Comparison of ENCODE assay signal across 16 cellular contexts in the genomic region with DNA sequence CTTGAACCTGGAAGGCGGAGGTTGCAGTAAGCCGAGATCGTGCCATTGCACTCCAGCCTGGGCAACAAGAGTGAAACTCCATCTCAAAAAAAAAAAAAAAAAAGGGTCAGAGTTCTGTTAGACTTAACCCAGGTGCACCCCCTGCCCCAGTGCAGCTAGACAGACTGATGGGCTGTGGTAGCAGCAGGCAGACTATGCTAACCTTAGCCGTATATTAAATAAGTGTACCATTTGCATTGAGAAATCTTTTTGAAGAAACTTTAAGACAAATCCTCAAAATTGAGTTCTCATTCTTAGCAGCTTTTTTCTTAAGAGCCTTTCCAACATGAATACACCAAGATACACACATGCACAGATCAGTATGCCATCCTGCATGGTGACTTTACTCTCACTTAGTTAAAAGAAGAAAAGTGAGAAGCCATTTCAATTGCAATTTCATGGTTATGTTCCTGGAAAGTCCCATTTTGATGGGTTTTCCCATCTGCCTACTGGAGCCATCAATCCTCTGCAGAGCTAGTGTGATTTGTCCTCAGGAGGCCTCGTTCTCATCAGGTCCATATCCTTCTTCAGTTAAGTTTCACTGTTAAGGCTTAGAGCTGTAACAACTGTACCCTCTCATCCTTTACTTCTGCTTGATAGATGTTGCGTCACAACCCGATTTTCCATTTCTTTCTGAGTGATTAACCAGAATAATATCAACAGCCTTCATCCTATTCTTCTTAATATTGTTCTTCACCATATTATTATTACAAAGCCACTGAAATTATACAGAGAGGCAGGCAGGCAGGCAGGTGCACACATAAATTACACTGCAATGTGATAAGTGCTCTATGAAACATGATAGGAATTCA. TPM values are rescaled to one million over a fixed set of nuclear protein-coding genes. Genes with fewer than 3 reads are reported as not detected.
DNase-seq lines count a peak whose midpoint lies in the region; ATAC-seq and TF ChIP-seq lines count a peak whose summit lies in the region.
"Had no signal": no experiment of that assay in that cellular context is flagged by ENCODE, and none has a peak within 500 bp of the region (broad histone marks: within the 10 kb centered on the region; RNA-seq: fewer than 3 reads in every experiment).

No MANE protein-coding gene starts in this region.

- TF ChIP-seq RAD21 in HCT116 (IDR thresholded peaks at IDR 0.05; ENCODE audit: low read depth), result no peak

- peaks cover 38% of the 10 kb centered on the region for H3K4me1 ChIP-seq in CD4-positive, alpha-beta memory T cell (ENCODE audit: insufficient read depth, low read length)
- H3K4me1 ChIP-seq in HCT116 (ENCODE audit: control insufficient read depth in 1 of 2, insufficient read depth in 2 of 2, low read length in 2 of 2) (peaks cover 22 to 88% of the 10 kb centered on the region in 2 experiments; a peak in 3 of 4 replicates), spleen (peaks cover 4 to 48% (median 36%) of the 10 kb centered on the region in 6 donors)

- RAD21 ChIA-PET in HCT116 (lab: Charles Lee; ENCODE audit: low non-redundant PET in 1 of 2, low total read pairs in 2 of 2, uncharacterized antibody in 2 of 2, unreplicated experiment in 2 of 2), result interaction anchor here in 1 of 2 experiments (0.8 kb wide), 1 partner anchor 10 kb away, joined by 3 read pairs; no protein-coding TSS in a partner anchor

- H3K27me3 ChIP-seq in CD4-positive, alpha-beta memory T cell (ENCODE audit: insufficient read depth, low read length), result no peaks in the 10 kb centered on the region
- H3K27me3 ChIP-seq in HCT116 (ENCODE audit: insufficient read depth, low read length), result no peaks in the 10 kb centered on the region
- peaks cover 0 to 36% (median 0%) of the 10 kb centered on the region in 7 donors for H3K27me3 ChIP-seq in spleen (replicated peaks in 1 of 7)

- H4K20me1 ChIP-seq in HCT116 (ENCODE audit: insufficient read depth), result no peaks in the 10 kb centered on the region

- WGBS in spleen, 5 donors, result 53 to 85% (median 71%) methylated on average over 4 to 7 of the region's 7 CpGs

- no peak for DNase-seq in CD4-positive, alpha-beta memory T cell
- DNase-seq in HCT116 (ENCODE audit: low read depth, low spot score) (no peak), WTC11 (ENCODE audit: low spot score) (no peak), naive B cell (no peak), NCI-H446 treated with DMSO at 0.1 percent for 48 hours (lab: John Stamatoyannopoulos, UW) (no peak), spleen (no peak), T-helper 1 cell (no peak)
- DNase-seq in activated CD8-positive, alpha-beta memory T cell treated with anti-CD3 and anti-CD28 coated beads for 24 hours, result no peak
- DNase-seq: activated CD4-positive, alpha-beta T cell treated with anti-CD3 and anti-CD28 coated beads for 1 hour; activated CD8-positive, alpha-beta memory T cell treated with anti-CD3 and anti-CD28 coated beads, Interleukin-2, amount 50 U/mL, for 48 hours; DMS 273 treated with DMSO at 0.1 percent for 48 hours; left ventricle myocardium inferior; NCI-H2107; NCI-H774 had no signal

- H2AFZ ChIP-seq in HCT116 (ENCODE audit: low read depth, low read length, poor library complexity, severe bottlenecking), result no peak overlapping the region

- no TSS peak for BruUV-seq in HCT116 (replicated peaks; lab: Mats Ljungman, UMichigan)

- no peaks in the 10 kb centered on the region for H3K9me3 ChIP-seq in CD4-positive, alpha-beta memory T cell (ENCODE audit: control insufficient read depth in 1 of 2, low read length in 2 of 2)
- H3K9me3 ChIP-seq in HCT116 (ENCODE audit: control insufficient read depth in 1 of 2, insufficient read depth in 1 of 2, low read depth in 1 of 2, low read length in 2 of 2) (no peaks in the 10 kb centered on the region), spleen (no peaks in the 10 kb centered on the region)
- H3K9me3 ChIP-seq: left ventricle myocardium inferior had no signal

- no peak overlapping the region for H3K4me3 ChIP-seq in CD4-positive, alpha-beta memory T cell (ENCODE audit: low read length in 2 of 2)
- H3K4me3 ChIP-seq in HCT116 (replicated peaks in 1 of 2; ENCODE audit: low read depth in 1 of 2, low read length in 2 of 2) (no peak overlapping the region), spleen (no peak overlapping the region)

- POLR2A ChIA-PET in CD4-positive, alpha-beta memory T cell (lab: Charles Lee; ENCODE audit: partially characterized antibody), result interaction anchor here (3.8 to 4.6 kb wide), 2 partner anchors 9 to 20 kb away, joined by 67 to 104 read pairs; a partner anchor contains a TSS
- POLR2A ChIA-PET in HCT116 (lab: Charles Lee) (no interaction called here), WTC11 (lab: Charles Lee) (no interaction called here)

- CTCF ChIA-PET in CD4-positive, alpha-beta memory T cell (lab: Charles Lee; ENCODE audit: partially characterized antibody), result interaction anchor here (0.6 to 6.6 kb wide), 4 partner anchors 11 to 224 kb away, joined by 3 to 103 read pairs (median 4); no protein-coding TSS in a partner anchor
- CTCF ChIA-PET in HCT116 (lab: Charles Lee), result interaction anchor here (1.7 kb wide), 1 partner anchor 13 kb away, joined by 3 read pairs; no protein-coding TSS in a partner anchor
- CTCF ChIA-PET in WTC11 (lab: Charles Lee), result interaction anchor here (1.1 kb wide), 1 partner anchor 10 kb away, joined by 6 read pairs; no protein-coding TSS in a partner anchor

- TF ChIP-seq CTCF in HCT116 (IDR thresholded peaks at IDR 0.05 in 2 of 3, conservative IDR thresholded peaks at IDR 0.05 in 1 of 3; ENCODE audit: borderline replicate concordance in 1 of 3, insufficient read depth in 1 of 3, low read depth in 2 of 3, low read length in 2 of 3), result no peak
- TF ChIP-seq CTCF in WTC11 (IDR thresholded peaks at IDR 0.05), result no peak
- no peak for TF ChIP-seq CTCF in spleen (IDR thresholded peaks at IDR 0.05 in 8 of 11, conservative IDR thresholded peaks at IDR 0.05 in 3 of 11)

- peak overlapping the region in 6 of 7 donors; percentile 0 to 59 (median 6) for H3K27ac Mint-ChIP-seq in CD4-positive, alpha-beta memory T cell
- H3K27ac Mint-ChIP-seq in WTC11, result no peak overlapping the region
- H3K27ac Mint-ChIP-seq in naive B cell, result peak overlapping the region in 2 of 6 donors; percentile 11 to 15

- H3K36me3 ChIP-seq in CD4-positive, alpha-beta memory T cell (ENCODE audit: insufficient read depth, low read length), result no peaks in the 10 kb centered on the region
- no peaks in the 10 kb centered on the region for H3K36me3 ChIP-seq in HCT116 (ENCODE audit: control insufficient read depth in 1 of 2, insufficient read depth in 2 of 2, low read length in 2 of 2)
- no peaks in the 10 kb centered on the region for H3K36me3 ChIP-seq in spleen
- H3K36me3 ChIP-seq: left ventricle myocardium inferior had no signal

- H3K9ac ChIP-seq in HCT116 (ENCODE audit: low read length), result no peak overlapping the region

- H3K27ac ChIP-seq in CD4-positive, alpha-beta memory T cell (ENCODE audit: low read depth, low read length), result no peak overlapping the region
- H3K27ac ChIP-seq in HCT116 (ENCODE audit: low read depth, low read length) (no peak overlapping the region), spleen (peak overlapping the region in 2 of 8 donors; percentile 46 to 91)

- H3K36me3 Mint-ChIP-seq in CD4-positive, alpha-beta memory T cell, result peaks cover 0 to 6% of the 10 kb centered on the region in 2 donors
- H3K36me3 Mint-ChIP-seq in WTC11 (no peaks in the 10 kb centered on the region), naive B cell (no peaks in the 10 kb centered on the region)

- H3K4me3 Mint-ChIP-seq in CD4-positive, alpha-beta memory T cell, result peak overlapping the region in 4 of 8 donors; percentile 2 to 96 (median 20)
- H3K4me3 Mint-ChIP-seq in WTC11, result peak overlapping the region; percentile 90
- H3K4me3 Mint-ChIP-seq in naive B cell, result peak overlapping the region in 6 of 8 donors; percentile 88 to 99 (median 98)

- 0 out of 2 replicates have a peak overlapping the region, but pooled peaks have one; percentile 62 for H3K4me2 ChIP-seq in HCT116 (ENCODE audit: low read length)

- no peaks in the 10 kb centered on the region for H3K9me2 ChIP-seq in HCT116 (ENCODE audit: insufficient read depth)

- H3K27me3 Mint-ChIP-seq in CD4-positive, alpha-beta memory T cell, result peaks cover 0 to 1% of the 10 kb centered on the region in 2 donors
- H3K27me3 Mint-ChIP-seq in WTC11 (ENCODE audit: low read depth), result peaks cover 50% of the 10 kb centered on the region
- no peaks in the 10 kb centered on the region for H3K27me3 Mint-ChIP-seq in naive B cell

- intact Hi-C loops in CD4-positive, alpha-beta memory T cell (cut with micrococcal nuclease), result loop anchor here (5.0 kb wide), 1 partner anchor 186 kb away; no protein-coding TSS in a partner anchor
- intact Hi-C loops in HCT116 (cut with micrococcal nuclease), result no loop called here
- intact Hi-C loops in spleen (cut with DNase I; ENCODE audit: low total_unique reads), result no loop called here

- no peaks in the 10 kb centered on the region for H3K9me3 Mint-ChIP-seq in CD4-positive, alpha-beta memory T cell
- H3K9me3 Mint-ChIP-seq in WTC11 (no peaks in the 10 kb centered on the region), naive B cell (no peaks in the 10 kb centered on the region)

- no peak for ATAC-seq in HCT116
- ATAC-seq in WTC11, result no peak
- no peak for ATAC-seq in naive B cell (ENCODE audit: low read depth in 2 of 2)

- peaks cover 24 to 53% (median 39%) of the 10 kb centered on the region in 4 donors for H3K4me1 Mint-ChIP-seq in CD4-positive, alpha-beta memory T cell
- H3K4me1 Mint-ChIP-seq in WTC11 (peaks cover 36% of the 10 kb centered on the region), naive B cell (peaks cover 25 to 43% (median 36%) of the 10 kb centered on the region in 3 donors)

- TF ChIP-seq POLR2A in HCT116 (IDR thresholded peaks at IDR 0.05; ENCODE audit: borderline replicate concordance, extremely low read depth, insufficient read depth, insufficient read length) (no peak), spleen (IDR thresholded peaks at IDR 0.05) (no peak)

- no peaks in the 10 kb centered on the region; the same call in 1 of the 2 replicates for H3K79me2 ChIP-seq in HCT116 (ENCODE audit: insufficient read depth, low read length)

RNA-seq across cellular contexts. Expression of a gene that starts 7.3 kb away (rescaled TPM):
- total RNA-seq in CD4-positive, alpha-beta memory T cell, result 1 to 10 TPM; 1.2 to 1.5 TPM
- 1 to 10 TPM; 1.0 to 1.6 TPM for polyA plus RNA-seq in CD4-positive, alpha-beta memory T cell
- total RNA-seq in HCT116 (2021; ENCODE audit: unreplicated experiment) (1.0 TPM), WTC11 (2021) (0.16 to 0.50 TPM (median 0.37 TPM) in 3 replicates), spleen (1 to 10 TPM; 1.2 to 4.3 (median 1.6) TPM)
- 0.56 and 1.1 TPM in 2 replicates for polyA plus RNA-seq in HCT116 (2012)
- polyA plus RNA-seq in naive B cell (ENCODE audit: low read depth in 6 of 6) (1 to 10 TPM; 3.9 to 7.3 (median 5.3) TPM), spleen (1 to 10 TPM; 2.5 to 4.3 (median 4.3) TPM)

RNA-seq across cellular contexts. Expression of a gene that starts 21.0 kb away (rescaled TPM):
- total RNA-seq in CD4-positive, alpha-beta memory T cell, result 10 to 100 TPM; 30.4 to 31.6 TPM
- polyA plus RNA-seq in CD4-positive, alpha-beta memory T cell, result 10 to 100 TPM; 53.8 to 86.5 TPM
- 31.6 TPM for total RNA-seq in HCT116 (2021; ENCODE audit: unreplicated experiment)
- 24.2 and 28.3 TPM in 2 replicates for polyA plus RNA-seq in HCT116 (2012)
- 24.5 to 29.4 TPM (median 27.6 TPM) in 3 replicates for total RNA-seq in WTC11 (2021)
- polyA plus RNA-seq in naive B cell (ENCODE audit: low read depth in 6 of 6), result 100 to 1,000 TPM in 1 of 6 donors, 10 to 100 TPM in 5; 58.2 to 109 (median 66.5) TPM
- total RNA-seq in spleen, result 10 to 100 TPM; 18.2 to 39.9 (median 23.7) TPM
- polyA plus RNA-seq in spleen, result 10 to 100 TPM; 17.9 to 27.8 (median 21.1) TPM

RNA-seq across cellular contexts. Expression of a gene that starts 21.6 kb away (rescaled TPM):
- not detected for total RNA-seq in CD4-positive, alpha-beta memory T cell
- polyA plus RNA-seq in CD4-positive, alpha-beta memory T cell, result 1 to 10 TPM in 1 of 2 donors, under 1 TPM in 1; 0.23 to 2.7 TPM
- total RNA-seq in HCT116 (2021; ENCODE audit: unreplicated experiment) (0.25 TPM), WTC11 (2021) (0.11 to 0.25 TPM (median 0.15 TPM) in 3 replicates), spleen (10 to 100 TPM; 28.0 to 68.1 (median 52.5) TPM)
- 0.10 and 0.27 TPM in 2 replicates for polyA plus RNA-seq in HCT116 (2012)
- polyA plus RNA-seq in naive B cell (ENCODE audit: low read depth in 6 of 6) (1,000 to 10,000 TPM in 1 of 6 donors, 100 to 1,000 TPM in 5; 625 to 1,343 (median 750) TPM), spleen (100 to 1,000 TPM; 142 to 202 (median 192) TPM)
- total RNA-seq: renal cortical epithelial cell; T-helper 2 cell treated with Interferon-gamma antibody and Interleukin-4, amounts not matched to agents 100 ng/mL and 5 ng/mL, for 36 hours had no signal

RNA-seq across cellular contexts. Expression of a gene that starts 37.5 kb away (rescaled TPM):
- total RNA-seq in CD4-positive, alpha-beta memory T cell, result 10 to 100 TPM; 22.3 to 22.4 TPM
- polyA plus RNA-seq in CD4-positive, alpha-beta memory T cell, result 10 to 100 TPM; 14.3 to 22.7 TPM
- 20.9 TPM for total RNA-seq in HCT116 (2021; ENCODE audit: unreplicated experiment)
- polyA plus RNA-seq in HCT116 (2012), result 14.7 and 16.4 TPM in 2 replicates
- 10.6 to 13.9 TPM (median 13.7 TPM) in 3 replicates for total RNA-seq in WTC11 (2021)
- polyA plus RNA-seq in naive B cell (ENCODE audit: low read depth in 6 of 6), result 10 to 100 TPM; 12.0 to 15.3 (median 14.3) TPM
- 10 to 100 TPM; 25.2 to 46.8 (median 34.2) TPM for total RNA-seq in spleen
- polyA plus RNA-seq in spleen, result 1 to 10 TPM; 2.5 to 4.3 (median 3.4) TPM

Comparison
In these comparisons a context has a peak if more than half of its experiments do, and no peak if none do; other contexts are left out.
1. RNA of a gene that starts 21.6 kb away (total RNA-seq): 28.0 to 68.1 TPM in spleen; 0.25 TPM in HCT116 (single experiment), not detected in CD4-positive, alpha-beta memory T cell and 0.11 to 0.25 TPM in WTC11; every median in the first group is over 10 times any median in the second.